9 cellular contexts compared by ENCODE assay signal in genomic region chr11:119196833-119197483, GRCh38. TPM values are rescaled to one million over a fixed set of nuclear protein-coding genes. Genes with fewer than 3 reads are reported as not detected.
A peak's percentile ranks its signal among the peaks of the same experiment; 100 is the strongest.
DNase-seq lines count a peak whose midpoint lies in the region; TF ChIP-seq lines count a peak whose summit lies in the region.
"Had no signal": no experiment of that assay in that cellular context is flagged by ENCODE, and none has a peak within 500 bp of the region (broad histone marks: within the 10 kb centered on the region; RNA-seq: fewer than 3 reads in every experiment).

No MANE protein-coding gene starts in this region.

- peak; percentile 60; the same call in 1 of the 2 replicates for TF ChIP-seq CTCF in HEK293 (tag by site-specific recombination; IDR thresholded peaks at IDR 0.05)
- TF ChIP-seq CTCF in astrocyte of the cerebellum (IDR thresholded peaks at IDR 0.05; ENCODE audit: low read depth, low read length, missing control alignments) = peak; percentile 84
- peak; percentile 86 for TF ChIP-seq CTCF in smooth muscle cell (IDR thresholded peaks at IDR 0.05; ENCODE audit: borderline replicate concordance, insufficient read depth, poor library complexity, severe bottlenecking)

- H3K27me3 ChIP-seq in smooth muscle cell (ENCODE audit: low read depth) = no peaks in the 10 kb centered on the region

- no peak overlapping the region for H3K4me2 ChIP-seq in smooth muscle cell

- 41% methylated on average over 5 of the region's 5 CpGs for WGBS in smooth muscle cell (ENCODE audit: low lambda C conversion rate)

- H3K4me1 ChIP-seq in HEK293 (ENCODE audit: control insufficient read depth, insufficient read depth, low read length) = no peaks in the 10 kb centered on the region
- H3K4me1 ChIP-seq in smooth muscle cell (ENCODE audit: low read depth) = no peaks in the 10 kb centered on the region

- H3K36me3 ChIP-seq in HEK293 (ENCODE audit: control insufficient read depth in 2 of 2, insufficient read depth in 1 of 2, low read length in 2 of 2) (no peaks in the 10 kb centered on the region), smooth muscle cell (ENCODE audit: low read depth) (no peaks in the 10 kb centered on the region)

- H3K79me2 ChIP-seq in smooth muscle cell (ENCODE audit: low read depth) = no peaks in the 10 kb centered on the region

- CTCF ChIA-PET in HEK293 (lab: Yijun Ruan, JAX) = interaction anchor here (0.5 to 2.5 kb wide), 49 partner anchors 8 to 1994 kb away, joined by 3 to 16 read pairs (median 4); partner anchors contain the start of genes C2CD2L, DPAGT1, NHERF4 and NLRX1

- DNase-seq in D341Med (ENCODE audit: low spot score) (peak; percentile 79), NCI-H2081 (lab: John Stamatoyannopoulos, UW) (peak; percentile 86 to 87), T-helper 22 cell (ENCODE audit: low read depth) (peak; percentile 39), astrocyte of the cerebellum (ENCODE audit: low read depth) (peak; percentile 78), hepatic stellate cell (ENCODE audit: low spot score) (peak; percentile 78), smooth muscle cell (lab: John Stamatoyannopoulos, UW; ENCODE audit: unreplicated experiment) (no peak), UCSD-AML1 (lab: John Stamatoyannopoulos, UW; ENCODE audit: unreplicated experiment) (no peak)

- no peak overlapping the region for H3K4me3 ChIP-seq in HEK293 (ENCODE audit: low read depth, low read length)
- no peak overlapping the region for H3K4me3 ChIP-seq in astrocyte of the cerebellum (ENCODE audit: low read depth, low read length)
- no peak overlapping the region for H3K4me3 ChIP-seq in smooth muscle cell

- H3K27ac ChIP-seq in HEK293 (ENCODE audit: extremely low read depth, low read depth, low read length) (no peak overlapping the region), smooth muscle cell (ENCODE audit: low read depth) (no peak overlapping the region)

- no peaks in the 10 kb centered on the region for H3F3A ChIP-seq in smooth muscle cell (ENCODE audit: low read depth)

- in situ Hi-C loops in astrocyte of the cerebellum (cut with HindIII; ENCODE audit: low sequenced_read_pairs) = loop anchor here (10.0 kb wide), 1 partner anchor 62 kb away; no protein-coding TSS in a partner anchor

- no peaks in the 10 kb centered on the region for H3K9me3 ChIP-seq in HEK293 (ENCODE audit: control insufficient read depth, insufficient read depth, low read depth, low read length)
- no peaks in the 10 kb centered on the region for H3K9me3 ChIP-seq in smooth muscle cell (replicated peaks; ENCODE audit: low read depth)

- POLR2A ChIA-PET in HEK293 (lab: Yijun Ruan, JAX) = interaction anchor here (0.8 to 2.0 kb wide), 3 partner anchors 20 to 120 kb away, joined by 3 to 5 read pairs (median 4); partner anchors contain the start of genes HINFP and MCAM

- H3K9ac ChIP-seq in smooth muscle cell (ENCODE audit: low read depth) = no peak overlapping the region

- no peak overlapping the region for H2AFZ ChIP-seq in smooth muscle cell (ENCODE audit: low read depth)

- H4K20me1 ChIP-seq in smooth muscle cell (ENCODE audit: low read depth) = no peaks in the 10 kb centered on the region

TF ChIP-seq in HEK293, 187 proteins besides CTCF, POLR2A, EP300 and RAD21 (continues in another document):
- 0 out of 2 replicates have a peak, but pooled peaks have one; percentile 34 for TF ChIP-seq ZNF692 (tag by site-specific recombination; IDR thresholded peaks at IDR 0.05)
- TF ChIP-seq ZNF391 (tag by site-specific recombination; IDR thresholded peaks at IDR 0.05; ENCODE audit: borderline replicate concordance, low read depth) = no peak
- no peak for TF ChIP-seq ZNF510 (tag by site-specific recombination; IDR thresholded peaks at IDR 0.05; ENCODE audit: insufficient replicate concordance)
- peak; percentile 91 for TF ChIP-seq ZNF654 (tag by site-specific recombination; IDR thresholded peaks at IDR 0.05; ENCODE audit: low read depth)
- TF ChIP-seq KLF7 (tag by site-specific recombination; IDR thresholded peaks at IDR 0.05; ENCODE audit: borderline replicate concordance) = no peak
- no peak for TF ChIP-seq ZNF76 (tag by site-specific recombination; IDR thresholded peaks at IDR 0.05; ENCODE audit: borderline replicate concordance, low read depth)
- peak; percentile 64; the same call in 1 of the 2 replicates for TF ChIP-seq ZNF664 (tag by site-specific recombination; IDR thresholded peaks at IDR 0.05)
- TF ChIP-seq ZNF2 (tag by site-specific recombination; IDR thresholded peaks at IDR 0.05) = 0 out of 2 replicates have a peak, but pooled peaks have one; percentile 31
- no peak for TF ChIP-seq ZNF580 (tag by site-specific recombination; IDR thresholded peaks at IDR 0.05)
- TF ChIP-seq ZNF280D (tag by site-specific recombination; IDR thresholded peaks at IDR 0.05) = no peak
- no peak for TF ChIP-seq ZNF521 (tag by site-specific recombination; IDR thresholded peaks at IDR 0.05)
- peak; percentile 73 for TF ChIP-seq SCRT2 (tag by site-specific recombination; IDR thresholded peaks at IDR 0.05)
- 0 out of 2 replicates have a peak, but pooled peaks have one; percentile 18 for TF ChIP-seq PRDM1 (tag by site-specific recombination; IDR thresholded peaks at IDR 0.05)
- no peak for TF ChIP-seq TCF7L2 (IDR thresholded peaks at IDR 0.05; ENCODE audit: borderline replicate concordance, low read depth, low read length)
- no peak for TF ChIP-seq ZNF362 (tag by site-specific recombination; IDR thresholded peaks at IDR 0.05)

RNA-seq across cellular contexts. Expression of gene CBL, which starts 9.2 kb away (rescaled TPM):
- total RNA-seq in smooth muscle cell = 17.6 and 18.9 TPM in 2 replicates
- 5.0 and 5.7 TPM in 2 replicates for polyA plus RNA-seq in smooth muscle cell

RNA-seq across cellular contexts. Expression of gene NHERF4, which starts 11.7 kb away (rescaled TPM):
- not detected in 2 replicates for total RNA-seq in smooth muscle cell
- polyA plus RNA-seq in smooth muscle cell = 0.34 and 0.39 TPM in 2 replicates

RNA-seq across cellular contexts. Expression of gene NLRX1, which starts 28.4 kb away (rescaled TPM):
- total RNA-seq in smooth muscle cell = 10.6 and 13.0 TPM in 2 replicates
- polyA plus RNA-seq in smooth muscle cell = 16.8 and 18.7 TPM in 2 replicates

RNA-seq across cellular contexts. Expression of gene ABCG4, which starts 48.1 kb away (rescaled TPM):
- total RNA-seq in smooth muscle cell = 0.76 and 0.85 TPM in 2 replicates
- polyA plus RNA-seq in smooth muscle cell = 2.0 and 2.1 TPM in 2 replicates
- total RNA-seq: T-helper 1 cell treated with Interleukin-12 subunit alpha and Interleukin-12 subunit beta and Interleukin-4 antibody, amounts not matched to agents 30 ng/mL and 1 ng/mL, for 36 hours had no signal

Comparison
In these comparisons a context has a peak if more than half of its experiments do, and no peak if none do; other contexts are left out.
1. DNase-seq: peak in D341Med (single experiment), NCI-H2081 (2 of 2), T-helper 22 cell (single experiment), astrocyte of the cerebellum (single experiment) and hepatic stellate cell (single experiment); none in smooth muscle cell (single experiment) and UCSD-AML1 (single experiment).
2. Peak in every context shown above with its lines, with median percentiles within 50 percentile points of each other: CTCF ChIP-seq.